Comparison of ENCODE assay signal across 7 cellular contexts in genomic region chr20:2207770-2208097, GRCh38.
DNase-seq lines count a peak whose midpoint lies in the region; ATAC-seq and TF ChIP-seq lines count a peak whose summit lies in the region.

No MANE protein-coding gene starts in this region.

- H3K27ac ChIP-seq in Peyer's patch: no peak overlapping the region
- peak overlapping the region in 8 of 21 experiments; percentile 5 to 64 (median 50) for H3K27ac ChIP-seq in skin epidermis

- H3K36me3 ChIP-seq in Peyer's patch: no peaks in the 10 kb centered on the region

- TF ChIP-seq CTCF in Peyer's patch (IDR thresholded peaks at IDR 0.05): no peak
- TF ChIP-seq CTCF in foreskin fibroblast (IDR thresholded peaks at IDR 0.05; ENCODE audit: low read depth, low read length): no peak

- peaks cover 0 to 14% (median 3%) of the 10 kb centered on the region in 4 donors for H3K4me1 ChIP-seq in Peyer's patch

- DNase-seq in Peyer's patch: no peak
- no peak for DNase-seq in foreskin fibroblast
- DNase-seq in H4 (ENCODE audit: low spot score): no peak
- no peak for DNase-seq in putamen (ENCODE audit: low spot score)

- H3K9me3 ChIP-seq in Peyer's patch: no peaks in the 10 kb centered on the region

- peak; percentile 17 for ATAC-seq in GM21576 (IDR thresholded peaks at IDR 0.05; ENCODE audit: unreplicated experiment)
- no peak for ATAC-seq in esophagus mucosa

- no peak for TF ChIP-seq POLR2A in Peyer's patch (IDR thresholded peaks at IDR 0.05)

- no peaks in the 10 kb centered on the region for H3K27me3 ChIP-seq in Peyer's patch

- H3K4me3 ChIP-seq in Peyer's patch (peak overlapping the region; percentile 39 to 71 (median 66)), foreskin fibroblast (ENCODE audit: low read depth in 1 of 2, low read length in 2 of 2) (peak overlapping the region; percentile 66 to 67), skin epidermis (peak overlapping the region; percentile 21 to 55 (median 41))
